In genomic region chr12:109185441-109185840, GRCh38 we compare ENCODE assay signal across 8 cellular contexts.
"Had no signal": no experiment of that assay in that cellular context is flagged by ENCODE, and none has a peak within 500 bp of the region (broad histone marks: within the 10 kb centered on the region; RNA-seq: fewer than 3 reads in every experiment).

No MANE protein-coding gene starts in this region.

- H3K9me3 ChIP-seq: HAP-1 had no signal

- H3K4me1 ChIP-seq: HAP-1 had no signal

- DNase-seq: GM23248, GOT3, H7, HFFc6, IMR-90 had no signal

- H3K4me3 Mint-ChIP-seq: HFFc6 had no signal

- H3K27ac ChIP-seq: GM23248 had no signal

- H3K4me3 ChIP-seq: GM23248, HAP-1, K562 had no signal

- H3K9me3 Mint-ChIP-seq: HFFc6 had no signal

- H3K9ac ChIP-seq: GM23248 had no signal

- ATAC-seq: HCT116, K562 had no signal

- H3K27ac Mint-ChIP-seq: HFFc6 had no signal
